8 cellular contexts compared by ENCODE assay signal in genomic region chr2:215931256-215931903, GRCh38.
A peak's percentile ranks its signal among the peaks of the same experiment; 100 is the strongest.
DNase-seq lines count a peak whose midpoint lies in the region; ATAC-seq and TF ChIP-seq lines count a peak whose summit lies in the region.

No MANE protein-coding gene starts in this region.

- peaks cover 23% of the 10 kb centered on the region; the same call in 1 of the 2 replicates for H3F3A ChIP-seq in PC-9 (ENCODE audit: insufficient read depth, low read depth)

- H3K36me3 ChIP-seq in DND-41 (ENCODE audit: insufficient read depth, low read length) (no peaks in the 10 kb centered on the region), PC-9 (ENCODE audit: low read depth) (no peaks in the 10 kb centered on the region), vagina (no peaks in the 10 kb centered on the region)

- H3K27me3 Mint-ChIP-seq in activated T-cell treated with anti-CD3 and anti-CD28 coated beads, Interleukin-2, amount 50 U/mL, for 4 hours (ENCODE audit: low read depth): peaks cover 3% of the 10 kb centered on the region

- H2AFZ ChIP-seq in DND-41 (ENCODE audit: low read depth, low read length) (no peak overlapping the region), PC-9 (no peak overlapping the region)

- intact Hi-C loops in PC-9 (cut with micrococcal nuclease; ENCODE audit: unreplicated experiment): loop anchor here (5.0 kb wide), 1 partner anchor 969 kb away; no protein-coding TSS in a partner anchor
- intact Hi-C loops in vagina (cut with DNase I): loop anchor here (2.0 kb wide), 1 partner anchor 537 kb away; no protein-coding TSS in a partner anchor

- H3K27ac ChIP-seq in DND-41 (ENCODE audit: low read length) (no peak overlapping the region), PC-9 (peak overlapping the region; percentile 82), vagina (no peak overlapping the region)

- no TSS peak for BruUV-seq in PC-9 (replicated peaks; lab: Mats Ljungman, UMichigan)

- TF ChIP-seq CTCF in DND-41 (IDR thresholded peaks at IDR 0.05; ENCODE audit: borderline replicate concordance, extremely low read depth, low read length, poor library complexity, severe bottlenecking) (peak; percentile 96), PC-9 (conservative IDR thresholded peaks at IDR 0.05) (peak; percentile 100), omental fat pad (IDR thresholded peaks at IDR 0.05) (peak in 1 of 3 donors; percentile 48), vagina (IDR thresholded peaks at IDR 0.05) (peak; percentile 23 to 71 (median 69))

- TF ChIP-seq POLR2A in vagina (IDR thresholded peaks at IDR 0.05): no peak

- H4K20me1 ChIP-seq in DND-41 (ENCODE audit: insufficient read depth, low read length) (no peaks in the 10 kb centered on the region), PC-9 (ENCODE audit: insufficient read depth) (no peaks in the 10 kb centered on the region)

- ATAC-seq in DND-41 (ENCODE audit: insufficient read depth, low read depth) (peak; percentile 93), GM21528 (IDR thresholded peaks at IDR 0.05; ENCODE audit: low FRiP score, unreplicated experiment) (peak; percentile 87), omental fat pad (ENCODE audit: low FRiP score) (peak; percentile 84)
- peak; percentile 48 to 77 for ATAC-seq in activated T-cell treated with anti-CD3 and anti-CD28 coated beads, Interleukin-2, amount 50 U/mL, for 4 hours

- no peaks in the 10 kb centered on the region for H3K9me3 Mint-ChIP-seq in activated T-cell treated with anti-CD3 and anti-CD28 coated beads, Interleukin-2, amount 50 U/mL, for 4 hours

- peak; percentile 65 for DNase-seq in DND-41
- peak; percentile 27 for DNase-seq in HuH-7.5 (ENCODE audit: low spot score)
- DNase-seq in PC-9: peak; percentile 60 to 74
- DNase-seq in activated T-cell treated with anti-CD3 and anti-CD28 coated beads, Interleukin-2, amount 50 U/mL, for 4 hours: peak; percentile 27
- DNase-seq in fibroblast of the conjunctiva (ENCODE audit: low read depth): peak; percentile 74
- DNase-seq in omental fat pad (ENCODE audit: low spot score): no peak
- no peak for DNase-seq in vagina (ENCODE audit: extremely low spot score in 2 of 2)

- H3K9me2 ChIP-seq in PC-9 (ENCODE audit: insufficient read depth): no peaks in the 10 kb centered on the region

- H3K4me3 ChIP-seq in DND-41 (ENCODE audit: low read depth in 1 of 2, low read length in 2 of 2) (no peak overlapping the region), PC-9 (peak overlapping the region; percentile 46; the same call in 1 of the 2 replicates), vagina (no peak overlapping the region)

- no peaks in the 10 kb centered on the region for H3K4me1 Mint-ChIP-seq in activated T-cell treated with anti-CD3 and anti-CD28 coated beads, Interleukin-2, amount 50 U/mL, for 4 hours (ENCODE audit: low read depth)

- H3K9ac ChIP-seq in DND-41 (ENCODE audit: low read depth, low read length): no peak overlapping the region

- H3K27me3 ChIP-seq in DND-41 (ENCODE audit: insufficient read depth, low read length, poor library complexity) (no peaks in the 10 kb centered on the region), PC-9 (ENCODE audit: insufficient read depth, low read depth) (no peaks in the 10 kb centered on the region), vagina (no peaks in the 10 kb centered on the region)

- H3K4me3 Mint-ChIP-seq in activated T-cell treated with anti-CD3 and anti-CD28 coated beads, Interleukin-2, amount 50 U/mL, for 4 hours: no peak overlapping the region

- H3K79me2 ChIP-seq in DND-41 (ENCODE audit: insufficient read depth, low read length): no peaks in the 10 kb centered on the region
- no peaks in the 10 kb centered on the region for H3K79me2 ChIP-seq in PC-9 (ENCODE audit: low read depth)

- H3K9me3 ChIP-seq in DND-41 (ENCODE audit: insufficient read depth, low read length, severe bottlenecking): no peaks in the 10 kb centered on the region
- H3K9me3 ChIP-seq in PC-9 (ENCODE audit: insufficient read depth, low read depth): peaks cover 5% of the 10 kb centered on the region; the same call in 1 of the 2 replicates
- H3K9me3 ChIP-seq in vagina: no peaks in the 10 kb centered on the region

- POLR2A ChIA-PET in PC-9 (lab: Charles Lee; ENCODE audit: unreplicated experiment): interaction anchor here (0.6 to 0.7 kb wide), 4 partner anchors 86 to 946 kb away, joined by 3 to 5 read pairs (median 3); no protein-coding TSS in a partner anchor

- no peak overlapping the region for H3K4me2 ChIP-seq in DND-41 (ENCODE audit: insufficient read depth, low read length)
- peak overlapping the region; percentile 75 for H3K4me2 ChIP-seq in PC-9

- H3K36me3 Mint-ChIP-seq in activated T-cell treated with anti-CD3 and anti-CD28 coated beads, Interleukin-2, amount 50 U/mL, for 4 hours (ENCODE audit: insufficient read depth): no peaks in the 10 kb centered on the region

- CTCF ChIA-PET in PC-9 (lab: Charles Lee): interaction anchor here (0.5 to 1.1 kb wide), 3 partner anchors 102 to 1122 kb away, joined by 3 to 8 read pairs (median 3); partner anchors contain the start of gene BARD1

- H3K4me1 ChIP-seq in DND-41 (ENCODE audit: insufficient read depth, low read length) (no peaks in the 10 kb centered on the region), PC-9 (replicated peaks; ENCODE audit: insufficient read depth) (peaks cover 30% of the 10 kb centered on the region), vagina (no peaks in the 10 kb centered on the region)

Comparison
In these comparisons a context has a peak if more than half of its experiments do, and no peak if none do; other contexts are left out.
1. DNase-seq: peak in DND-41 (single experiment), HuH-7.5 (single experiment), PC-9 (2 of 2), activated T-cell treated with anti-CD3 and anti-CD28 coated beads, Interleukin-2, amount 50 U/mL, for 4 hours (single experiment) and fibroblast of the conjunctiva (single experiment); none in omental fat pad (single experiment) and vagina (0 of 2).
2. Peak in every context shown above with its lines, with median percentiles within 50 percentile points of each other: ATAC-seq.